8 cellular contexts compared by ENCODE assay signal in the genomic region with DNA sequence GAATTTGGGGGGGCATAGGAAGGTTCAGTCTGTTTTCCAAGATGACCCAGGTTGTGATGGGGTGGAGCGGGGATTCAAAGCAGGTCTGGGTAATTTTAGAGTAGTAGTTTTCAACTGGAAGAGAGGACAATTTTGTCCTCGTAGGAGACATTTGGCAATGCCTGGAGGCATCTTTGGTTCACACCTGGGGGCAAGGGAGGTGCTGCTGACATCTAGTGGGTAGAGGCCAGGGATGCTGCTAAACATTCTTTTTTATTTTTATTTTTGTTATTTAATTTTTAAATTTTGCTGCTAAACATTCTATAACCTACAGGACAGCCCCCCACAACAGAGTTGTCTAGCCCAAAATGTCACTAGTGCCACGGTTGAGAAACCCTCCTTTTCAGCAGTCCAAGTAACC. TPM values are rescaled to one million over a fixed set of nuclear protein-coding genes. Genes with fewer than 3 reads are reported as not detected.
DNase-seq lines count a peak whose midpoint lies in the region; ATAC-seq and TF ChIP-seq lines count a peak whose summit lies in the region.

No MANE protein-coding gene starts in this region.

- intact Hi-C loops in A673 (cut with micrococcal nuclease; ENCODE audit: unreplicated experiment) = no loop called here

- no peak for ATAC-seq in activated T-helper 17 cell treated with anti-CD3 and anti-CD28 coated beads, Interleukin-2, amount 50 U/mL, for 72 hours (replicated peaks)
- no peak for ATAC-seq in GM18873 (IDR thresholded peaks at IDR 0.05; ENCODE audit: low FRiP score, unreplicated experiment)

- peaks cover 5% of the 10 kb centered on the region for H3K27me3 ChIP-seq in A673 (replicated peaks; ENCODE audit: insufficient read depth, low read depth, low read length, poor library complexity)

- peak overlapping the region; percentile 96 for H3K27ac Mint-ChIP-seq in activated T-helper 17 cell treated with anti-CD3 and anti-CD28 coated beads, Interleukin-2, amount 50 U/mL, for 72 hours
- peak overlapping the region; percentile 93 to 98 (median 96) for H3K27ac Mint-ChIP-seq in immature natural killer cell

- peaks cover 56% of the 10 kb centered on the region for H3K36me3 Mint-ChIP-seq in activated T-helper 17 cell treated with anti-CD3 and anti-CD28 coated beads, Interleukin-2, amount 50 U/mL, for 72 hours (ENCODE audit: low read depth)
- no peaks in the 10 kb centered on the region for H3K36me3 Mint-ChIP-seq in immature natural killer cell

- no TSS peak for BruUV-seq in A673 (replicated peaks; lab: Mats Ljungman, UMichigan)

- no peaks in the 10 kb centered on the region for H3K9me3 ChIP-seq in A673 (ENCODE audit: low read depth, low read length, poor library complexity, severe bottlenecking)

- no peaks in the 10 kb centered on the region for H3K36me3 ChIP-seq in A673 (ENCODE audit: insufficient read depth, low read length, poor library complexity, severe bottlenecking)

- CTCF ChIA-PET in A673 (lab: Charles Lee) = no interaction called here

- H3K4me3 ChIP-seq in A673 (ENCODE audit: low read depth, low read length, poor library complexity, severe bottlenecking) (peak overlapping the region; percentile 82), GM12875 (ENCODE audit: low read depth, low read length) (peak overlapping the region; percentile 93)

- in situ Hi-C loops in KBM-7 (cut with MboI; ENCODE audit: low pct_unique_long_range_greater_than_20kb, low sequenced_read_pairs) = no loop called here

- POLR2A ChIA-PET in A673 (lab: Charles Lee; ENCODE audit: low non-redundant PET) = no interaction called here

- peaks cover 37% of the 10 kb centered on the region for H3K4me1 ChIP-seq in A673 (ENCODE audit: insufficient read depth, low read length, poor library complexity, severe bottlenecking)

- H3K4me1 Mint-ChIP-seq in activated T-helper 17 cell treated with anti-CD3 and anti-CD28 coated beads, Interleukin-2, amount 50 U/mL, for 72 hours = peaks cover 34% of the 10 kb centered on the region
- H3K4me1 Mint-ChIP-seq in immature natural killer cell = peaks cover 66 to 77% of the 10 kb centered on the region in 2 donors

- no peaks in the 10 kb centered on the region for H3K9me3 Mint-ChIP-seq in activated T-helper 17 cell treated with anti-CD3 and anti-CD28 coated beads, Interleukin-2, amount 50 U/mL, for 72 hours
- H3K9me3 Mint-ChIP-seq in immature natural killer cell = peaks cover 0 to 2% (median 0%) of the 10 kb centered on the region in 6 donors

- DNase-seq in A673 (ENCODE audit: low spot score) = no peak
- DNase-seq in immature natural killer cell = peak in 1 of 3 donors; percentile 15
- no peak for DNase-seq in nucleus accumbens (lab: John Stamatoyannopoulos, UW)
- DNase-seq in KBM-7 = no peak
- DNase-seq in activated effector memory CD4-positive, alpha-beta T cell treated with anti-CD3 and anti-CD28 coated beads, Interleukin-2, amount 50 U/mL, for 16 hours = no peak

- H3K27ac ChIP-seq in A673 (ENCODE audit: low read depth, low read length, poor library complexity, severe bottlenecking) = no peak overlapping the region

- peak overlapping the region; percentile 95 for H3K4me3 Mint-ChIP-seq in activated T-helper 17 cell treated with anti-CD3 and anti-CD28 coated beads, Interleukin-2, amount 50 U/mL, for 72 hours
- peak overlapping the region; percentile 90 to 95 (median 94) for H3K4me3 Mint-ChIP-seq in immature natural killer cell

- TF ChIP-seq CTCF in A673 (conservative IDR thresholded peaks at IDR 0.05; ENCODE audit: low read depth, low read length) (no peak), GM12875 (IDR thresholded peaks at IDR 0.05; ENCODE audit: borderline replicate concordance, insufficient read depth, low read depth, low read length) (peak; percentile 43; the same call in 1 of the 2 replicates)

- no peaks in the 10 kb centered on the region for H3K27me3 Mint-ChIP-seq in activated T-helper 17 cell treated with anti-CD3 and anti-CD28 coated beads, Interleukin-2, amount 50 U/mL, for 72 hours
- peaks cover 9 to 13% (median 12%) of the 10 kb centered on the region in 3 donors for H3K27me3 Mint-ChIP-seq in immature natural killer cell (ENCODE audit: low read depth in 3 of 3)

RNA-seq across cellular contexts. Expression of gene RAB9A, which starts 1.9 kb away (rescaled TPM):
- total RNA-seq in A673 (2021) = 24.8 and 25.8 TPM in 2 replicates
- 10 to 100 TPM; 18.3 to 30.5 TPM for total RNA-seq in activated T-helper 17 cell treated with anti-CD3 and anti-CD28 coated beads, Interleukin-2, amount 50 U/mL, for 72 hours
- 10 to 100 TPM; 45.8 to 70.2 (median 48.0) TPM for polyA plus RNA-seq in immature natural killer cell

RNA-seq across cellular contexts. Expression of gene TCEANC, which starts 37.9 kb away (rescaled TPM):
- total RNA-seq in A673 (2021) = 3.1 and 3.9 TPM in 2 replicates
- total RNA-seq in activated T-helper 17 cell treated with anti-CD3 and anti-CD28 coated beads, Interleukin-2, amount 50 U/mL, for 72 hours = 1 to 10 TPM; 1.8 to 3.5 TPM
- polyA plus RNA-seq in immature natural killer cell = 10 to 100 TPM in 1 of 3 donors, 1 to 10 TPM in 2; 5.8 to 10.8 (median 7.1) TPM

RNA-seq across cellular contexts. Expression of gene TRAPPC2, which starts 43.6 kb away (rescaled TPM):
- total RNA-seq in A673 (2021) = 18.3 and 19.5 TPM in 2 replicates
- total RNA-seq in activated T-helper 17 cell treated with anti-CD3 and anti-CD28 coated beads, Interleukin-2, amount 50 U/mL, for 72 hours = 10 to 100 TPM; 21.1 to 23.4 TPM
- polyA plus RNA-seq in immature natural killer cell = 10 to 100 TPM; 48.8 to 60.1 (median 55.4) TPM

RNA-seq across cellular contexts. Expression of gene OFD1, which starts 43.7 kb away (rescaled TPM):
- 25.8 and 28.6 TPM in 2 replicates for total RNA-seq in A673 (2021)
- total RNA-seq in activated T-helper 17 cell treated with anti-CD3 and anti-CD28 coated beads, Interleukin-2, amount 50 U/mL, for 72 hours = 10 to 100 TPM; 27.8 to 61.7 TPM
- 10 to 100 TPM in 2 of 3 donors, 1 to 10 TPM in 1; 7.5 to 42.1 (median 22.6) TPM for polyA plus RNA-seq in immature natural killer cell
